Comparison of ENCODE assay signal across 1 cellular context in the genomic region with DNA sequence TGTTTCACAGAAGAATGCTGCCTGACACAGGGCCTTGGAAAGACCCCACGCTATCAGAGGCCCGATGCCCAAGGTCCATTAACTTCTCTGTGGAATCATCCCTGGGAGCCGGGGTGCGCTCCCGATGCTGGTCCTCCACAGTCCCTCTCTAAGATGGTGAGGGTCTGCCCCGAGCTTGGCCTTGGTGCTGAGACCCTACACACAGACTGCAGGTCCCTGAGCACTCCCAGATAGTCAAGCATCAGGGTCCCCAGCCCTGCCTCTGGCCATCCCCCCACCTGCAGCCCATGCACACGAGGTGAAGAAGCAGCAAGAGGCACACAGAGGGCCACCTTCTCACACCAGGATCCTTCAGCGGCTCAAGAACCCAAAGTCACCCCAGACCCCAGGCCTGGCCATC.
TF ChIP-seq lines count a peak whose summit lies in the region.

No MANE protein-coding gene starts in this region.

TF ChIP-seq in HepG2, 621 proteins besides CTCF, POLR2A, EP300 and RAD21 (continued from another document):
- TF ChIP-seq, protein P1, sequence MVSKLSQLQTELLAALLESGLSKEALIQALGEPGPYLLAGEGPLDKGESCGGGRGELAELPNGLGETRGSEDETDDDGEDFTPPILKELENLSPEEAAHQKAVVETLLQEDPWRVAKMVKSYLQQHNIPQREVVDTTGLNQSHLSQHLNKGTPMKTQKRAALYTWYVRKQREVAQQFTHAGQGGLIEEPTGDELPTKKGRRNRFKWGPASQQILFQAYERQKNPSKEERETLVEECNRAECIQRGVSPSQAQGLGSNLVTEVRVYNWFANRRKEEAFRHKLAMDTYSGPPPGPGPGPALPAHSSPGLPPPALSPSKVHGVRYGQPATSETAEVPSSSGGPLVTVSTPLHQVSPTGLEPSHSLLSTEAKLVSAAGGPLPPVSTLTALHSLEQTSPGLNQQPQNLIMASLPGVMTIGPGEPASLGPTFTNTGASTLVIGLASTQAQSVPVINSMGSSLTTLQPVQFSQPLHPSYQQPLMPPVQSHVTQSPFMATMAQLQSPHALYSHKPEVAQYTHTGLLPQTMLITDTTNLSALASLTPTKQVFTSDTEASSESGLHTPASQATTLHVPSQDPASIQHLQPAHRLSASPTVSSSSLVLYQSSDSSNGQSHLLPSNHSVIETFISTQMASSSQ (IDR thresholded peaks at IDR 0.05; ENCODE audit: low read depth), result no peak
- TF ChIP-seq, protein P1 (CRISPR knock-in tag; IDR thresholded peaks at IDR 0.05; ENCODE audit: borderline replicate concordance), result no peak
- TF ChIP-seq, protein P2, sequence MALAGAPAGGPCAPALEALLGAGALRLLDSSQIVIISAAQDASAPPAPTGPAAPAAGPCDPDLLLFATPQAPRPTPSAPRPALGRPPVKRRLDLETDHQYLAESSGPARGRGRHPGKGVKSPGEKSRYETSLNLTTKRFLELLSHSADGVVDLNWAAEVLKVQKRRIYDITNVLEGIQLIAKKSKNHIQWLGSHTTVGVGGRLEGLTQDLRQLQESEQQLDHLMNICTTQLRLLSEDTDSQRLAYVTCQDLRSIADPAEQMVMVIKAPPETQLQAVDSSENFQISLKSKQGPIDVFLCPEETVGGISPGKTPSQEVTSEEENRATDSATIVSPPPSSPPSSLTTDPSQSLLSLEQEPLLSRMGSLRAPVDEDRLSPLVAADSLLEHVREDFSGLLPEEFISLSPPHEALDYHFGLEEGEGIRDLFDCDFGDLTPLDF (CRISPR knock-in tag; IDR thresholded peaks at IDR 0.05), result no peak
- TF ChIP-seq, protein P3, sequence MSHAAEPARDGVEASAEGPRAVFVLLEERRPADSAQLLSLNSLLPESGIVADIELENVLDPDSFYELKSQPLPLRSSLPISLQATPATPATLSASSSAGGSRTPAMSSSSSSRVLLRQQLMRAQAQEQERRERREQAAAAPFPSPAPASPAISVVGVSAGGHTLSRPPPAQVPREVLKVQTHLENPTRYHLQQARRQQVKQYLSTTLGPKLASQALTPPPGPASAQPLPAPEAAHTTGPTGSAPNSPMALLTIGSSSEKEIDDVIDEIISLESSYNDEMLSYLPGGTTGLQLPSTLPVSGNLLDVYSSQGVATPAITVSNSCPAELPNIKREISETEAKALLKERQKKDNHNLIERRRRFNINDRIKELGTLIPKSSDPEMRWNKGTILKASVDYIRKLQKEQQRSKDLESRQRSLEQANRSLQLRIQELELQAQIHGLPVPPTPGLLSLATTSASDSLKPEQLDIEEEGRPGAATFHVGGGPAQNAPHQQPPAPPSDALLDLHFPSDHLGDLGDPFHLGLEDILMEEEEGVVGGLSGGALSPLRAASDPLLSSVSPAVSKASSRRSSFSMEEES (CRISPR knock-in tag; IDR thresholded peaks at IDR 0.05), result no peak
- TF ChIP-seq, protein P4, sequence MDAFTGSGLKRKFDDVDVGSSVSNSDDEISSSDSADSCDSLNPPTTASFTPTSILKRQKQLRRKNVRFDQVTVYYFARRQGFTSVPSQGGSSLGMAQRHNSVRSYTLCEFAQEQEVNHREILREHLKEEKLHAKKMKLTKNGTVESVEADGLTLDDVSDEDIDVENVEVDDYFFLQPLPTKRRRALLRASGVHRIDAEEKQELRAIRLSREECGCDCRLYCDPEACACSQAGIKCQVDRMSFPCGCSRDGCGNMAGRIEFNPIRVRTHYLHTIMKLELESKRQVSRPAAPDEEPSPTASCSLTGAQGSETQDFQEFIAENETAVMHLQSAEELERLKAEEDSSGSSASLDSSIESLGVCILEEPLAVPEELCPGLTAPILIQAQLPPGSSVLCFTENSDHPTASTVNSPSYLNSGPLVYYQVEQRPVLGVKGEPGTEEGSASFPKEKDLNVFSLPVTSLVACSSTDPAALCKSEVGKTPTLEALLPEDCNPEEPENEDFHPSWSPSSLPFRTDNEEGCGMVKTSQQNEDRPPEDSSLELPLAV (CRISPR knock-in tag; conservative IDR thresholded peaks at IDR 0.05; ENCODE audit: low read depth), result no peak
- TF ChIP-seq ZFP37 (CRISPR knock-in tag; IDR thresholded peaks at IDR 0.05; ENCODE audit: borderline replicate concordance) (no peak), NR2C2 (CRISPR knock-in tag; IDR thresholded peaks at IDR 0.05; ENCODE audit: borderline replicate concordance) (no peak), PTBP1 (IDR thresholded peaks at IDR 0.05; ENCODE audit: low read depth, low read length, poor library complexity, severe bottlenecking) (no peak), HMG20A (CRISPR knock-in tag; IDR thresholded peaks at IDR 0.05; ENCODE audit: borderline replicate concordance) (no peak), ZSCAN31 (CRISPR knock-in tag; IDR thresholded peaks at IDR 0.05; ENCODE audit: low read depth) (no peak), TEAD2 (CRISPR knock-in tag; IDR thresholded peaks at IDR 0.05) (no peak), NFYC (CRISPR knock-in tag; IDR thresholded peaks at IDR 0.05) (no peak), CEBPG (CRISPR knock-in tag; IDR thresholded peaks at IDR 0.05) (no peak)
